Comparison of ENCODE assay signal across 22 cellular contexts in the genomic region with DNA sequence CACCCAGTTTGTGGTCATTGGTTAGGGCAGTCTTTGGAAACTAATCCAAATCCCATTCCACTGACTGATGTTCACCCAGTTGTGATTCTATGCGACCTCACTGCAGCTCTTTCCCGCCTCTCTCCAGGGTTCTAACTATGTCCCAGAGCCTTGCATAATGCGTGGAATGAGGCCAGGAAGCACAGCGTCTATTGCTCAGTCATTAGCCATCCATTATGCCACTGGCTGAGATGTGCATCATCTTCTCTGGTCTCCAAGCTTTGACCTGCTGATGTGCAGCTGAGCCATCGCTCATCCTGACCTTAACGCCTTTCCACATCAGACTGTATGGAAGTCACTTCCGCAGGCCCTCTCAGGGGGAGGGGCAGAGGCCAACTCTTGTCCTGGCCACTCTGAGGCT.
DNase-seq lines count a peak whose midpoint lies in the region; ATAC-seq, FAIRE-seq and TF ChIP-seq lines count a peak whose summit lies in the region.
"Had no signal": no experiment of that assay in that cellular context is flagged by ENCODE, and none has a peak within 500 bp of the region (broad histone marks: within the 10 kb centered on the region; RNA-seq: fewer than 3 reads in every experiment).

No MANE protein-coding gene starts in this region.

- H3K27ac ChIP-seq in IMR-90 (ENCODE audit: insufficient read depth, low read length), result no peak overlapping the region
- H3K27ac ChIP-seq in K562 (ENCODE audit: extremely low read depth, low read depth, low read length), result no peak overlapping the region
- H3K27ac ChIP-seq: HL-60 had no signal

- no peak overlapping the region for H2BK5ac ChIP-seq in IMR-90 (ENCODE audit: low read depth, low read length, poor library complexity, severe bottlenecking)

- no peak for TF ChIP-seq RAD21 in IMR-90 (IDR thresholded peaks at IDR 0.05; ENCODE audit: low read length)
- TF ChIP-seq RAD21 in K562 (CRISPR knock-in tag; conservative IDR thresholded peaks at IDR 0.05 in 1 of 2, IDR thresholded peaks at IDR 0.05 in 1 of 2), result no peak

- no peak for TF ChIP-seq CTCF in IMR-90 (conservative IDR thresholded peaks at IDR 0.05; ENCODE audit: low read depth, low read length)
- TF ChIP-seq CTCF in K562 (IDR thresholded peaks at IDR 0.05 in 2 of 3, conservative IDR thresholded peaks at IDR 0.05 in 1 of 3; ENCODE audit: insufficient read depth in 2 of 3, low read depth in 1 of 3, low read length in 3 of 3), result no peak

- ATAC-seq in IMR-90 (ENCODE audit: low read depth), result no peak
- no peak; the same call in 2 of the 3 replicates for ATAC-seq in K562

- H4K91ac ChIP-seq in IMR-90 (ENCODE audit: insufficient read depth, low read depth, low read length), result no peak overlapping the region

- H2AFZ ChIP-seq in IMR-90 (replicated peaks; ENCODE audit: low read length, poor library complexity) (no peak overlapping the region), K562 (ENCODE audit: low read depth, low read length) (no peak overlapping the region)

- no peak overlapping the region for H3K56ac ChIP-seq in IMR-90 (ENCODE audit: extremely low read depth, insufficient read depth, low read length)

- no peaks in the 10 kb centered on the region for H3K36me3 ChIP-seq in IMR-90 (ENCODE audit: control insufficient read depth, insufficient read depth, low read length)
- H3K36me3 ChIP-seq in K562 (ENCODE audit: control insufficient read depth, insufficient read depth, low read length), result no peaks in the 10 kb centered on the region

- POLR2A ChIA-PET in IMR-90 (lab: Charles Lee; ENCODE audit: unreplicated experiment), result no interaction called here
- POLR2A ChIA-PET in K562 (lab: Yijun Ruan, JAX), result no interaction called here

- DNase-seq in EH (ENCODE audit: low read depth) (peak; percentile 2), IMR-90 (peak; percentile 24), K562 (ENCODE audit: extremely low read depth in 1 of 4, low spot score in 3 of 4) (no peak), kidney tubule cell (ENCODE audit: low spot score) (peak; percentile 3), NCI-H510A treated with DMSO at 0.1 percent for 48 hours (lab: John Stamatoyannopoulos, UW) (no peak), NCI-H1930 (lab: John Stamatoyannopoulos, UW) (no peak)
- DNase-seq in stimulated activated CD4-positive, alpha-beta T cell treated with anti-CD3 and anti-CD28 coated beads, Interleukin-2, amount 100 ng/mL, for 48 hours, result no peak
- DNase-seq: Caco-2; CD4-positive, CD25-positive, alpha-beta regulatory T cell; DMS153; GDM1; H9; NCI-H1436; NCI-H2081; NCI-H510A; NCI-H82; SHP77; SK-N-SH; T-helper 1 cell had no signal

- TF ChIP-seq POLR2A in IMR-90 (IDR thresholded peaks at IDR 0.05; ENCODE audit: low read depth, low read length) (no peak), K562 (conservative IDR thresholded peaks at IDR 0.05) (no peak)

- H3K9me1 ChIP-seq in IMR-90 (ENCODE audit: insufficient read depth, low read length) (no peaks in the 10 kb centered on the region), K562 (ENCODE audit: control insufficient read depth, insufficient read depth, low read length) (no peaks in the 10 kb centered on the region)

- no peak overlapping the region for H4K8ac ChIP-seq in IMR-90 (ENCODE audit: low read depth in 2 of 2, low read length in 2 of 2)

- H3K14ac ChIP-seq in IMR-90 (replicated peaks; ENCODE audit: low read depth, low read length), result no peak overlapping the region

- H3K23ac ChIP-seq in IMR-90 (ENCODE audit: low read depth, low read length), result no peak overlapping the region

- CTCF ChIA-PET in IMR-90 (lab: Yijun Ruan, JAX), result no interaction called here
- CTCF ChIA-PET in K562 (lab: Yijun Ruan, JAX; ENCODE audit: low intra/inter-chr PET ratio), result no interaction called here

- H2BK15ac ChIP-seq in IMR-90 (ENCODE audit: low read depth, low read length), result no peak overlapping the region

- no peak for TF ChIP-seq EP300 in K562 (IDR thresholded peaks at IDR 0.05; ENCODE audit: low read length)

- H3K4me2 ChIP-seq in IMR-90 (ENCODE audit: low read depth, low read length) (no peak overlapping the region), K562 (ENCODE audit: insufficient read depth, low read length) (no peak overlapping the region)
- H3K4me2 ChIP-seq: SK-N-SH had no signal

- no peak overlapping the region for H2AK9ac ChIP-seq in IMR-90 (replicated peaks; ENCODE audit: low read depth, low read length, poor library complexity)

- intact Hi-C loops in IMR-90 (cut with micrococcal nuclease), result no loop called here
- intact Hi-C loops in K562 (cut with micrococcal nuclease), result no loop called here

- H3K4me3 ChIP-seq in IMR-90 (ENCODE audit: insufficient read depth, low read depth, low read length) (no peak overlapping the region), K562 (no peak overlapping the region)

- WGBS in IMR-90 (ENCODE audit: extremely low coverage in 2 of 2, insufficient read length in 1 of 2), 2 experiments, result 33% methylated on average over 4 of the region's 7 CpGs; no CpG with 5 or more reads in 1 of the 2 experiments
- 0% methylated on average over 7 of the region's 7 CpGs for WGBS in K562 (ENCODE audit: insufficient coverage, low coverage, missing lambda C conversion rate)

- H3K9me3 ChIP-seq in IMR-90 (ENCODE audit: control insufficient read depth, insufficient read depth, low read length), result no peaks in the 10 kb centered on the region
- no peaks in the 10 kb centered on the region for H3K9me3 ChIP-seq in K562 (replicated peaks; ENCODE audit: control insufficient read depth, insufficient read depth, low read depth, low read length)
- H3K9me3 ChIP-seq: Caco-2, SK-N-SH had no signal

- in situ Hi-C loops in IMR-90 (cut with MboI; ENCODE audit: low sequenced_read_pairs), result no loop called here
- in situ Hi-C loops in K562 (cut with MboI), result no loop called here

- BruUV-seq in IMR-90 (replicated peaks; lab: Mats Ljungman, UMichigan) (no TSS peak), K562 (replicated peaks; lab: Mats Ljungman, UMichigan) (no TSS peak)

- dilution Hi-C loops in IMR-90 (cut with HindIII; ENCODE audit: low sequenced_read_pairs, unreplicated experiment), result no loop called here

- no peak overlapping the region for H3K4ac ChIP-seq in IMR-90 (ENCODE audit: low read depth, low read length)

- H3K27me3 ChIP-seq in IMR-90 (ENCODE audit: control insufficient read depth, insufficient read depth, low read length) (no peaks in the 10 kb centered on the region), K562 (ENCODE audit: control insufficient read depth in 2 of 2, insufficient read depth in 2 of 2, low read length in 2 of 2) (peaks cover 0 to 13% of the 10 kb centered on the region in 2 experiments; a peak in 2 of 5 replicates)

- no peaks in the 10 kb centered on the region for H3K4me1 ChIP-seq in IMR-90 (ENCODE audit: control insufficient read depth, insufficient read depth, low read length)
- no peaks in the 10 kb centered on the region for H3K4me1 ChIP-seq in K562 (replicated peaks in 1 of 2; ENCODE audit: control insufficient read depth in 2 of 2, insufficient read depth in 2 of 2, low read length in 2 of 2)
- H3K4me1 ChIP-seq: Caco-2 had no signal

- H4K5ac ChIP-seq in IMR-90 (ENCODE audit: low read depth, low read length), result no peak overlapping the region

- no peaks in the 10 kb centered on the region for H3K79me1 ChIP-seq in IMR-90 (ENCODE audit: low read depth in 1 of 2, low read length in 2 of 2)

- no peaks in the 10 kb centered on the region for H3K79me2 ChIP-seq in K562 (ENCODE audit: control insufficient read depth, insufficient read depth, low read length)

- no peak overlapping the region for H3K18ac ChIP-seq in IMR-90 (ENCODE audit: low read depth, low read length)

- no peak for FAIRE-seq in K562 (lab: Jason Lieb, UNC)
- FAIRE-seq: GM12891, GM18507 had no signal

- H2AK5ac ChIP-seq in IMR-90 (ENCODE audit: low read depth, low read length), result no peak overlapping the region

- H3K9ac ChIP-seq in IMR-90 (ENCODE audit: low read depth, low read length) (no peak overlapping the region), K562 (ENCODE audit: insufficient read depth in 1 of 2, low read depth in 2 of 2, low read length in 2 of 2) (no peak overlapping the region)
- H3K9ac ChIP-seq: SK-N-SH had no signal

- no peak overlapping the region for H2BK120ac ChIP-seq in IMR-90 (ENCODE audit: low read depth, low read length)

- no peaks in the 10 kb centered on the region for H4K20me1 ChIP-seq in IMR-90 (ENCODE audit: insufficient read depth, low read length)
- no peaks in the 10 kb centered on the region for H4K20me1 ChIP-seq in K562 (replicated peaks; ENCODE audit: control insufficient read depth, insufficient read depth, low read length)

- H2BK20ac ChIP-seq in IMR-90 (ENCODE audit: low read depth, low read length), result no peak overlapping the region

TF ChIP-seq in IMR-90, 13 proteins besides CTCF, POLR2A, EP300 and RAD21 (continues in another document):
- TF ChIP-seq, protein P1, sequence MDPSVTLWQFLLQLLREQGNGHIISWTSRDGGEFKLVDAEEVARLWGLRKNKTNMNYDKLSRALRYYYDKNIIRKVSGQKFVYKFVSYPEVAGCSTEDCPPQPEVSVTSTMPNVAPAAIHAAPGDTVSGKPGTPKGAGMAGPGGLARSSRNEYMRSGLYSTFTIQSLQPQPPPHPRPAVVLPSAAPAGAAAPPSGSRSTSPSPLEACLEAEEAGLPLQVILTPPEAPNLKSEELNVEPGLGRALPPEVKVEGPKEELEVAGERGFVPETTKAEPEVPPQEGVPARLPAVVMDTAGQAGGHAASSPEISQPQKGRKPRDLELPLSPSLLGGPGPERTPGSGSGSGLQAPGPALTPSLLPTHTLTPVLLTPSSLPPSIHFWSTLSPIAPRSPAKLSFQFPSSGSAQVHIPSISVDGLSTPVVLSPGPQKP (IDR thresholded peaks at IDR 0.05; ENCODE audit: borderline replicate concordance, low read depth, low read length), result no peak
- TF ChIP-seq FOS (IDR thresholded peaks at IDR 0.05; ENCODE audit: low read depth, low read length) (no peak), NFE2L2 (IDR thresholded peaks at IDR 0.05; ENCODE audit: low read depth, low read length) (no peak), MAFK (IDR thresholded peaks at IDR 0.05; ENCODE audit: low read depth, low read length) (no peak), SMC3 (IDR thresholded peaks at IDR 0.05; ENCODE audit: low read depth, low read length) (no peak)

TF ChIP-seq in K562, 482 proteins besides CTCF, POLR2A, EP300 and RAD21 (continues in another document):
- no peak for TF ChIP-seq PRPF4 (IDR thresholded peaks at IDR 0.05; ENCODE audit: insufficient read depth, low read depth, low read length, poor library complexity, severe bottlenecking)

Comparison
In these comparisons a context has a peak if more than half of its experiments do, and no peak if none do; other contexts are left out.
1. DNase-seq: peak in EH (single experiment), IMR-90 (single experiment) and kidney tubule cell (single experiment); none in K562 (0 of 4), stimulated activated CD4-positive, alpha-beta T cell treated with anti-CD3 and anti-CD28 coated beads, Interleukin-2, amount 100 ng/mL, for 48 hours (0 of 2), NCI-H510A treated with DMSO at 0.1 percent for 48 hours (single experiment) and NCI-H1930 (0 of 2).